In genomic region chr16:4200000-4200780, GRCh38 we compare ENCODE assay signal across 8 cellular contexts. TPM values are rescaled to one million over a fixed set of nuclear protein-coding genes. Genes with fewer than 3 reads are reported as not detected.
DNase-seq lines count a peak whose midpoint lies in the region; ATAC-seq and TF ChIP-seq lines count a peak whose summit lies in the region.

No MANE protein-coding gene starts in this region.

- no peaks in the 10 kb centered on the region for H3K36me3 ChIP-seq in PC-3 (ENCODE audit: low read depth, low read length)

- H3K79me2 ChIP-seq in PC-3 (ENCODE audit: low read length): no peaks in the 10 kb centered on the region

- H3K4me2 ChIP-seq in PC-3 (ENCODE audit: low read length): peak overlapping the region; percentile 56

- no peak overlapping the region for H3K27ac ChIP-seq in PC-3 (ENCODE audit: low read length)

- no peaks in the 10 kb centered on the region for H3F3A ChIP-seq in PC-3 (ENCODE audit: low read length, unreplicated experiment)

- no peaks in the 10 kb centered on the region for H3K9me3 ChIP-seq in PC-3 (ENCODE audit: low read length)

- no peak overlapping the region for H3K9ac ChIP-seq in PC-3 (ENCODE audit: low read length)

- DNase-seq in COLO668 (lab: John Stamatoyannopoulos, UW; ENCODE audit: unreplicated experiment) (peak; percentile 77), HFF-Myc (ENCODE audit: extremely low read depth, low read depth) (no peak), PC-3 (peak; percentile 69), astrocyte of the hippocampus (ENCODE audit: low read depth, low spot score) (peak; percentile 79), iPS-NIHi11 (ENCODE audit: low spot score) (peak; percentile 75)
- DNase-seq in stimulated activated CD4-positive, alpha-beta T cell treated with anti-CD3 and anti-CD28 coated beads, TNF-alpha, amount 100 ng/mL, for 4 hours (ENCODE audit: low read depth in 3 of 3): peak in 2 of 3 experiments; percentile 8

- peak; percentile 87 for TF ChIP-seq CTCF in HFF-Myc (IDR thresholded peaks at IDR 0.05; ENCODE audit: low read depth, low read length, missing control alignments)
- peak; percentile 71 for TF ChIP-seq CTCF in PC-3 (conservative IDR thresholded peaks at IDR 0.05; ENCODE audit: low read depth, low read length)

- H3K4me3 ChIP-seq in HFF-Myc (replicated peaks; ENCODE audit: low read depth, low read length) (no peak overlapping the region), PC-3 (ENCODE audit: low read length) (no peak overlapping the region)

- intact Hi-C loops in PC-3 (cut with micrococcal nuclease): no loop called here

- no peaks in the 10 kb centered on the region for H3K9me2 ChIP-seq in PC-3 (replicated peaks; ENCODE audit: low read length)

- H3K4me1 ChIP-seq in PC-3 (ENCODE audit: insufficient read depth, low read length): no peaks in the 10 kb centered on the region

- POLR2A ChIA-PET in PC-3 (lab: Charles Lee; ENCODE audit: unreplicated experiment): interaction anchor here (1.0 kb wide), 1 partner anchor 53 kb away, joined by 3 read pairs; no protein-coding TSS in a partner anchor

- no peaks in the 10 kb centered on the region for H4K20me1 ChIP-seq in PC-3 (ENCODE audit: low read length)

- BruUV-seq in PC-3 (replicated peaks; lab: Mats Ljungman, UMichigan): no TSS peak

- ATAC-seq in PC-3 (peak; percentile 91), HG03571 (IDR thresholded peaks at IDR 0.05; ENCODE audit: unreplicated experiment) (no peak), HG03095 (IDR thresholded peaks at IDR 0.05; ENCODE audit: unreplicated experiment) (no peak)

- CTCF ChIA-PET in PC-3 (lab: Charles Lee): interaction anchor here (0.5 to 1.2 kb wide), 6 partner anchors 38 to 130 kb away, joined by 3 to 32 read pairs (median 4); no protein-coding TSS in a partner anchor

- H2AFZ ChIP-seq in PC-3 (ENCODE audit: low read length): peak overlapping the region; percentile 81

- no peaks in the 10 kb centered on the region for H3K27me3 ChIP-seq in PC-3 (ENCODE audit: low read length)

RNA-seq across cellular contexts. Expression of gene SRL, which starts 41.7 kb away (rescaled TPM):
- total RNA-seq in PC-3 (2014; rRNA removed): not detected in 2 replicates
